Comparison of ENCODE assay signal across 1 cellular context in the genomic region with DNA sequence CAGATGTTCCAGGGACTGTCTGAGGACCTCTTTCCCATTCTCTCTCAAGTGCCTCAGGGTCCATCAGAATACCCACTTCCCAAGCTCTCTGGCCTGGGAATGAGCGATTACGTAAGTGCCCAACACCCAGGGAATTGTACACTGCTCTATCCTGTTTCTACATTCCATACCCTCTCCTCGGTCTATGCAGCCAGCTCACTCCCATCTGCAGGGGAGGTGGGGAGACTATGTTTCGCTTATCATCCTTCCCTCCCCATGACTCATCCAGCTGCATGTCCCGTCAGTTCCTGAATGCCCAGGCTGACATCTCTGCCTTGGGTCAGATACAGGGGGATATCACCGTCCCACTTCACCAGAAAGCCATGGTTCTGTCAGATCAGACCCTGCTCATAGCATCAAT.
TF ChIP-seq lines count a peak whose summit lies in the region.

No MANE protein-coding gene starts in this region.

TF ChIP-seq in endothelial cell of umbilical vein, 7 proteins besides CTCF, POLR2A, EP300 and RAD21:
- TF ChIP-seq JUN (IDR thresholded peaks at IDR 0.05; ENCODE audit: borderline replicate concordance, insufficient read depth, insufficient read length, low read depth) (no peak), GATA2 (IDR thresholded peaks at IDR 0.05; ENCODE audit: insufficient read depth, insufficient read length, low read depth, low read length) (no peak), EZH2 (IDR thresholded peaks at IDR 0.05; ENCODE audit: borderline replicate concordance, low read depth, low read length, severe bottlenecking) (no peak), FOS (IDR thresholded peaks at IDR 0.05; ENCODE audit: borderline replicate concordance, insufficient read depth, low read length) (peak; percentile 51)
- TF ChIP-seq, protein P1, sequence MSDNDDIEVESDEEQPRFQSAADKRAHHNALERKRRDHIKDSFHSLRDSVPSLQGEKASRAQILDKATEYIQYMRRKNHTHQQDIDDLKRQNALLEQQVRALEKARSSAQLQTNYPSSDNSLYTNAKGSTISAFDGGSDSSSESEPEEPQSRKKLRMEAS (IDR thresholded peaks at IDR 0.05; ENCODE audit: insufficient read depth, insufficient read length) = no peak
